ENCODE assay signal across 9 cellular contexts in genomic region chr12:109863961-109864712, GRCh38. TPM values are rescaled to one million over a fixed set of nuclear protein-coding genes. Genes with fewer than 3 reads are reported as not detected.
DNase-seq lines count a peak whose midpoint lies in the region; ATAC-seq and TF ChIP-seq lines count a peak whose summit lies in the region.
"Had no signal": no experiment of that assay in that cellular context is flagged by ENCODE, and none has a peak within 500 bp of the region (broad histone marks: within the 10 kb centered on the region; RNA-seq: fewer than 3 reads in every experiment).

No MANE protein-coding gene starts in this region.

- no peak overlapping the region for H3K4me3 ChIP-seq in BE2C (ENCODE audit: low read depth, low read length)

- peak overlapping the region; percentile 14 for H3K27ac ChIP-seq in foreskin keratinocyte

- ATAC-seq in foreskin keratinocyte (peak; percentile 15), HG03280 (IDR thresholded peaks at IDR 0.05; ENCODE audit: unreplicated experiment) (no peak), HG03095 (IDR thresholded peaks at IDR 0.05; ENCODE audit: unreplicated experiment) (no peak)

- intact Hi-C loops in posterior cingulate gyrus (cut with DNase I) = no loop called here

- DNase-seq in EL (peak; percentile 25), SHP77 treated with DMSO at 0.1 percent for 48 hours (lab: John Stamatoyannopoulos, UW) (peak; percentile 12), foreskin keratinocyte (no peak), posterior cingulate gyrus (peak; percentile 61 to 97 (median 80)), H4 (ENCODE audit: low spot score) (no peak), BE2C (no peak)

- H3K27me3 ChIP-seq in foreskin keratinocyte (no peaks in the 10 kb centered on the region), BE2C (no peaks in the 10 kb centered on the region)

- H3K36me3 ChIP-seq in BE2C = no peaks in the 10 kb centered on the region

- TF ChIP-seq CTCF in foreskin keratinocyte (conservative IDR thresholded peaks at IDR 0.05) (no peak), BE2C (IDR thresholded peaks at IDR 0.05; ENCODE audit: low read depth, low read length) (no peak)

- H3K9me3 ChIP-seq in BE2C = no peaks in the 10 kb centered on the region; the same call in 1 of the 2 replicates

- H3K4me1 ChIP-seq in foreskin keratinocyte (peaks cover 23% of the 10 kb centered on the region), BE2C (no peaks in the 10 kb centered on the region)

RNA-seq across cellular contexts. Expression of gene GLTP, which starts 16.2 kb away (rescaled TPM):
- 47.9 and 52.6 TPM in 2 replicates for total RNA-seq in foreskin keratinocyte
- 32.6 and 35.4 TPM in 2 replicates for polyA plus RNA-seq in foreskin keratinocyte
- 23.6 and 30.4 TPM in 2 replicates for total RNA-seq in H4 (2014; rRNA removed; shearing (Covaris generic))
- 29.7 TPM for polyA plus RNA-seq in BE2C (2012; ENCODE audit: insufficient read depth, insufficient read length, low read depth)

RNA-seq across cellular contexts. Expression of gene TRPV4, which starts 30.9 kb away (rescaled TPM):
- 0.82 and 1.5 TPM in 2 replicates for total RNA-seq in foreskin keratinocyte
- 0.71 and 1.2 TPM in 2 replicates for polyA plus RNA-seq in foreskin keratinocyte
- total RNA-seq in H4 (2014; rRNA removed; shearing (Covaris generic)) = 0.02 TPM in 1 of 2 replicates, not detected in the other
- not detected for polyA plus RNA-seq in BE2C (2012; ENCODE audit: insufficient read depth, insufficient read length, low read depth)
- total RNA-seq: T-helper 2 cell treated with Interferon-gamma antibody and Interleukin-4, amounts not matched to agents 100 ng/mL and 5 ng/mL, for 36 hours had no signal

RNA-seq across cellular contexts. Expression of gene TCHP, which starts 35.9 kb away (rescaled TPM):
- total RNA-seq in foreskin keratinocyte = 15.6 and 18.1 TPM in 2 replicates
- polyA plus RNA-seq in foreskin keratinocyte = 10.7 and 11.2 TPM in 2 replicates
- 10.9 and 11.8 TPM in 2 replicates for total RNA-seq in H4 (2014; rRNA removed; shearing (Covaris generic))
- polyA plus RNA-seq in BE2C (2012; ENCODE audit: insufficient read depth, insufficient read length, low read depth) = 67.4 TPM

Comparison
In these comparisons a context has a peak if more than half of its experiments do, and no peak if none do; other contexts are left out.
1. DNase-seq: peak in EL (single experiment), SHP77 treated with DMSO at 0.1 percent for 48 hours (single experiment) and posterior cingulate gyrus (10 of 10); none in foreskin keratinocyte (0 of 2), H4 (single experiment) and BE2C (single experiment).